31 cellular contexts compared by ENCODE assay signal in the genomic region with DNA sequence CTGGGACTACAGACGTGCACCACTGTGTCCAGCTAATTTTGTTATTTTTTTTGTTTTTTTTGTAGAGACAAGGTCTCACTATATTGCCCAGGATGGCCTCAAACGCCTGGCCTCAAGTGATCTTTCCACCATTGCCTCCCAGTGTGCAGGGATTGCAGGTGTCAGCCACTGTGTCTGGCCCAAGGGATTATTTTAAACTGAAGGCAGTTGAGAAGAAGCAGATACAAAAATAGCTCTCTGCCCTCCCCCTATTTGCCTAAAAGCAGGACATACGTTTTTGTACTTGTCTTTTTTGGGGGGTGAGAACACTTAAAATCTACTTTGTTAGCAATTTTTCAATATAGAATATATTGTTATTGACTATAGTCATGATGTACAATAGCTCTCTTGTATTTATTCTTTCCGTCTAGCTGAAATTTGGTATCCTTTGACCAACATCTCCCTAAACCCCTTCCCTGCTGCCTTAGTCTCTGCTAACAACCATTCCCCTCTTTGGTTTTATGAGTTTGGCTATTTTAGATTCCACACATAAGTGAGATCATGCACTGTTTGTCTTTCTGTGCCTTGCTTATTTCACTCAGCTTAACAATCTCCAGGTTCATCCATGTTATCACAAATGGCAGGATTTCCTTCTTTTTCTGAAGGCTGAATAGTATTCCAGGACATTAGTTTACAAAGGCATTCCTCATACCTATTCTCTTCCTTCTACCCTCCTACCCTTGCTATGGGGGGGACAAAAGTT. TPM values are rescaled to one million over a fixed set of nuclear protein-coding genes. Genes with fewer than 3 reads are reported as not detected.
"Had no signal": no experiment of that assay in that cellular context is flagged by ENCODE, and none has a peak within 500 bp of the region (broad histone marks: within the 10 kb centered on the region; RNA-seq: fewer than 3 reads in every experiment).

No MANE protein-coding gene starts in this region.

- H3K27me3 ChIP-seq: colonic mucosa, gastrocnemius medialis had no signal

- H3K36me3 ChIP-seq: colonic mucosa, esophagus squamous epithelium, gastrocnemius medialis, left lung, lower lobe of right lung had no signal

- DNase-seq: colonic mucosa; cortex of kidney; effector CD8-positive, alpha-beta T cell; effector memory CD8-positive, alpha-beta T cell; endodermal cell; erythroblast; esophagus squamous epithelium; foreskin fibroblast; foreskin melanocyte; gastrocnemius medialis; glutamatergic neuron; head of caudate nucleus; heart right ventricle; hippocampal formation; left cardiac atrium; left lung; left ventricle myocardium superior; lower lobe of right lung; mesenchymal stem cell; midbrain; naive B cell had no signal

- H3K9me3 ChIP-seq: colonic mucosa, gastrocnemius medialis, lower lobe of right lung had no signal

- H3K4me1 ChIP-seq: colonic mucosa, esophagus squamous epithelium, gastrocnemius medialis, heart right ventricle, left lung, lower lobe of right lung had no signal

- FAIRE-seq: endometrium, islet of Langerhans, keratinocyte had no signal

- H3K27ac ChIP-seq: colonic mucosa, epithelial cell of prostate, esophagus squamous epithelium, gastrocnemius medialis, heart right ventricle, left lung, lower lobe of right lung had no signal

- H3K4me3 ChIP-seq: colonic mucosa, esophagus squamous epithelium, gastrocnemius medialis, heart right ventricle, left lung, lower lobe of right lung had no signal

RNA-seq across cellular contexts. Expression of a gene that starts 34.9 kb away (rescaled TPM):
- total RNA-seq: dermis microvascular lymphatic vessel endothelial cell, endodermal cell, gastrocnemius medialis, glomerular endothelial cell, kidney epithelial cell, left ventricle myocardium superior, lower leg skin, lung microvascular endothelial cell, myocyte had no signal

RNA-seq across cellular contexts. Expression of a gene that starts 56.8 kb away (rescaled TPM):
- total RNA-seq: dermis microvascular lymphatic vessel endothelial cell, endodermal cell, esophagus squamous epithelium, gastrocnemius medialis, glomerular endothelial cell, left cardiac atrium, left ventricle myocardium superior, lower lobe of right lung, lung microvascular endothelial cell, myocyte had no signal
